8 cellular contexts compared by ENCODE assay signal in the genomic region with DNA sequence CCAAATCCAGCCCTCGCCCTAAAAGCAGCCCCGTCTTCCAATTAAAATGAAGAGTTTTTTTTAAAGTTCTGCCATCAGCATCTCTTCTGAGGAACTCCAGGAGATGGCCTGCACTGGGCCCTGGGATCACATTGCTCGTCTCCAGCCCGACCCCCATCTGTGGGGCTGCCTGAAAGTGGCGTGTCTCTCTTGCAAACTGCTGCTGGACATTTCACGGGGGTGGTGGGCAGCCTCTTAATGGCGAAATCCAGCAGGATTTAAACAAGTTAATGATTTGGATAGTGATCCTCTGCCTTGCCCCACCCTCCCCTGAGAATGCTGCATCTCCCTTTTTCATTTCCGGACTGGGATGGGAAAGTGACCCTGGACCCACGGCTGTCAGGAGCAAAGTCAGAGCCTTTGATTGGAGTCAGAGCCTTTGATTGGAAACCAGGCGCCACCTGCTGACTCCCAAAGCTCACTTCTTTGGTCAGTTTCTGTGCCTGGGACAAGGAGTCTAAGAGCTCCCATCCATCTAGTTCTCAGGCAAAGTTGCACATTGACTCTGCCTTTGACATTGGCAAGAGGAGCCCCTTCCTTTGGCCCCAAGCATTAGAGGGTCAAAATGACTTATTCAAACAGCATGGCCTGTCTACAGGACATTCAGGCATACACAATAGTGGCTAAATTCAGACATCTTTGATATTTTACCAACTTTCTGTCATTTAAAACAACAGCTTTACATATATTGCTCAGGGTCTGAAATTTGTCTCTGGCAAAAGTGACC.
DNase-seq lines count a peak whose midpoint lies in the region; ATAC-seq and TF ChIP-seq lines count a peak whose summit lies in the region.

No MANE protein-coding gene starts in this region.

- no peak overlapping the region for H3K4me2 ChIP-seq in fibroblast of lung (ENCODE audit: extremely low read depth, insufficient read depth, low read length)

- no peaks in the 10 kb centered on the region for H3K36me3 Mint-ChIP-seq in neural crest cell (ENCODE audit: low read depth)

- H3K27ac ChIP-seq in fibroblast of lung (ENCODE audit: insufficient read depth, low read length): no peak overlapping the region

- no peak overlapping the region for H3K9ac ChIP-seq in fibroblast of lung (ENCODE audit: insufficient read depth, low read length)

- no peaks in the 10 kb centered on the region for H3K9me3 Mint-ChIP-seq in neural crest cell

- ATAC-seq in GM21381 (IDR thresholded peaks at IDR 0.05; ENCODE audit: unreplicated experiment): no peak

- H3K36me3 ChIP-seq in fibroblast of lung (ENCODE audit: control insufficient read depth, insufficient read depth, low read length): no peaks in the 10 kb centered on the region

- DNase-seq in NCI-H1092 treated with DMSO at 0.1 percent for 48 hours (lab: John Stamatoyannopoulos, UW): peak; percentile 22
- DNase-seq in NCI-H1092 (lab: John Stamatoyannopoulos, UW): no peak
- DNase-seq in SHP77 treated with DMSO at 0.1 percent for 48 hours (lab: John Stamatoyannopoulos, UW): peak; percentile 61
- DNase-seq in fibroblast of lung (ENCODE audit: low read depth in 2 of 2): peak; percentile 63 to 83
- DNase-seq in neural crest cell (ENCODE audit: low read depth, low spot score): peak; percentile 64
- DNase-seq in activated naive CD4-positive, alpha-beta T cell treated with Interleukin-2 at 50 U/mL for 16 hours: no peak

- no peaks in the 10 kb centered on the region for H3K27me3 ChIP-seq in fibroblast of lung (ENCODE audit: control insufficient read depth, insufficient read depth, low read length)

- peaks cover 2% of the 10 kb centered on the region for H3K4me1 ChIP-seq in fibroblast of lung (ENCODE audit: control insufficient read depth, extremely low read depth, insufficient read depth, low read length)

- H3K27ac Mint-ChIP-seq in neural crest cell (ENCODE audit: unreplicated experiment): no peak overlapping the region

- H2AFZ ChIP-seq in fibroblast of lung (ENCODE audit: low read length): no peak overlapping the region

- H4K20me1 ChIP-seq in fibroblast of lung (ENCODE audit: control insufficient read depth, extremely low read depth, insufficient read depth, low read length): no peaks in the 10 kb centered on the region

- no peak overlapping the region for H3K4me3 Mint-ChIP-seq in neural crest cell

- TF ChIP-seq CTCF in LNCAP (IDR thresholded peaks at IDR 0.05) (peak; percentile 57), fibroblast of lung (conservative IDR thresholded peaks at IDR 0.05 in 1 of 2, IDR thresholded peaks at IDR 0.05 in 1 of 2; ENCODE audit: low read depth in 1 of 2, low read length in 2 of 2) (peak; percentile 82 to 87), neural crest cell (conservative IDR thresholded peaks at IDR 0.05) (peak; percentile 78)

- H3K27me3 Mint-ChIP-seq in neural crest cell (ENCODE audit: low read depth): no peaks in the 10 kb centered on the region

- H3K4me3 ChIP-seq in fibroblast of lung (replicated peaks in 1 of 4; ENCODE audit: control extremely low read depth in 1 of 4, insufficient read depth in 1 of 4, low read depth in 3 of 4, low read length in 4 of 4): no peak overlapping the region

- H3K9me3 ChIP-seq in fibroblast of lung (ENCODE audit: control insufficient read depth, insufficient read depth, low read depth, low read length): no peaks in the 10 kb centered on the region

- no peaks in the 10 kb centered on the region for H3K79me2 ChIP-seq in fibroblast of lung (ENCODE audit: control insufficient read depth, insufficient read depth, low read length)

- peaks cover 28% of the 10 kb centered on the region for H3K4me1 Mint-ChIP-seq in neural crest cell

Comparison
In these comparisons a context has a peak if more than half of its experiments do, and no peak if none do; other contexts are left out.
1. DNase-seq: peak in NCI-H1092 treated with DMSO at 0.1 percent for 48 hours (single experiment), SHP77 treated with DMSO at 0.1 percent for 48 hours (single experiment), fibroblast of lung (2 of 2) and neural crest cell (single experiment); none in NCI-H1092 (single experiment) and activated naive CD4-positive, alpha-beta T cell treated with Interleukin-2 at 50 U/mL for 16 hours (single experiment).
2. Peak in every context shown above with its lines, with median percentiles within 50 percentile points of each other: CTCF ChIP-seq.